ENCODE assay signal across 1 cellular context in genomic region chr3:123536153-123536895, GRCh38.
TF ChIP-seq lines count a peak whose summit lies in the region.

No MANE protein-coding gene starts in this region.

TF ChIP-seq in A549, 52 proteins besides CTCF, POLR2A, EP300 and RAD21 (continued from another document):
- no peak for TF ChIP-seq ATOH8 (CRISPR knock-in tag; IDR thresholded peaks at IDR 0.05; ENCODE audit: low read depth)
- TF ChIP-seq HOXA7 (CRISPR knock-in tag; IDR thresholded peaks at IDR 0.05) = no peak
- TF ChIP-seq JUNB (IDR thresholded peaks at IDR 0.05) = no peak
- TF ChIP-seq SREBF2 (IDR thresholded peaks at IDR 0.05) = no peak
- TF ChIP-seq KDM1A (IDR thresholded peaks at IDR 0.05; ENCODE audit: low read depth) = no peak
